Comparison of ENCODE assay signal across 21 cellular contexts in genomic region chr11:130536106-130537040, GRCh38.
DNase-seq lines count a peak whose midpoint lies in the region; ATAC-seq, FAIRE-seq and TF ChIP-seq lines count a peak whose summit lies in the region.
"Had no signal": no experiment of that assay in that cellular context is flagged by ENCODE, and none has a peak within 500 bp of the region (broad histone marks: within the 10 kb centered on the region; RNA-seq: fewer than 3 reads in every experiment).

No MANE protein-coding gene starts in this region.

- no peak overlapping the region for H3K4me3 ChIP-seq in HepG2 (replicated peaks in 1 of 3; ENCODE audit: insufficient read depth in 1 of 3, low read depth in 2 of 3, low read length in 3 of 3)
- no peak overlapping the region for H3K4me3 ChIP-seq in right lobe of liver
- H3K4me3 ChIP-seq in cardiac fibroblast (replicated peaks in 1 of 2; ENCODE audit: low read depth in 2 of 2, low read length in 2 of 2) = no peak overlapping the region
- no peak overlapping the region for H3K4me3 ChIP-seq in esophagus muscularis mucosa
- H3K4me3 ChIP-seq: colonic mucosa, hepatocyte, lung, transverse colon had no signal

- CTCF ChIA-PET in HepG2 (lab: Yijun Ruan, JAX; ENCODE audit: low intra/inter-chr PET ratio, low total read pairs) = no interaction called here

- H3K9me3 ChIP-seq in HepG2 (ENCODE audit: low read length) = no peaks in the 10 kb centered on the region
- no peaks in the 10 kb centered on the region for H3K9me3 ChIP-seq in right lobe of liver
- H3K9me3 ChIP-seq in esophagus muscularis mucosa = no peaks in the 10 kb centered on the region
- H3K9me3 ChIP-seq: colonic mucosa, transverse colon had no signal

- no peak for ATAC-seq in HepG2
- no peak for ATAC-seq in right lobe of liver
- ATAC-seq in GM19455 (IDR thresholded peaks at IDR 0.05; ENCODE audit: unreplicated experiment) = no peak
- no peak for ATAC-seq in HG03432 (IDR thresholded peaks at IDR 0.05; ENCODE audit: unreplicated experiment)
- ATAC-seq: activated naive CD4-positive, alpha-beta T cell treated with anti-CD3 and anti-CD28 coated beads, Interleukin-2, amount 50 U/mL, for 72 hours had no signal

- H3K27me3 ChIP-seq in HepG2 (ENCODE audit: control insufficient read depth in 1 of 2, insufficient read depth in 2 of 2, low read length in 2 of 2) (peaks cover 0 to 10% of the 10 kb centered on the region in 2 experiments; a peak in 3 of 5 replicates), right lobe of liver (no peaks in the 10 kb centered on the region), esophagus muscularis mucosa (no peaks in the 10 kb centered on the region)
- H3K27me3 ChIP-seq: colonic mucosa, hepatocyte, transverse colon had no signal

- POLR2A ChIA-PET in HepG2 (lab: Yijun Ruan, JAX) = no interaction called here

- H3K27ac Mint-ChIP-seq in nephron progenitor cell (peak overlapping the region; percentile 93), HFFc6 (no peak overlapping the region)
- H3K27ac Mint-ChIP-seq: endodermal cell; stimulated activated naive CD8-positive, alpha-beta T cell treated with anti-CD3 and anti-CD28 coated beads, Interleukin-15, Interleukin-2, amounts not matched to agents 100 ng/mL and 50 ng/mL, for 24 hours had no signal

- H3K36me3 Mint-ChIP-seq in nephron progenitor cell (ENCODE audit: low read depth) (no peaks in the 10 kb centered on the region), HFFc6 (ENCODE audit: low read depth) (no peaks in the 10 kb centered on the region)
- H3K36me3 Mint-ChIP-seq: activated naive CD4-positive, alpha-beta T cell treated with anti-CD3 and anti-CD28 coated beads, Interleukin-2, amount 50 U/mL, for 72 hours had no signal

- H3K9ac ChIP-seq in HepG2 (ENCODE audit: insufficient read depth, low read depth, low read length) = no peak overlapping the region

- TF ChIP-seq CTCF in HepG2 (CRISPR knock-in tag; IDR thresholded peaks at IDR 0.05) (no peak), right lobe of liver (IDR thresholded peaks at IDR 0.05) (no peak), cardiac fibroblast (IDR thresholded peaks at IDR 0.05; ENCODE audit: low read depth, low read length) (no peak), nephron progenitor cell (IDR thresholded peaks at IDR 0.05) (no peak), HFFc6 (IDR thresholded peaks at IDR 0.05) (no peak), esophagus muscularis mucosa (IDR thresholded peaks at IDR 0.05) (no peak)

- no peak for TF ChIP-seq POLR2A in HepG2 (IDR thresholded peaks at IDR 0.05; ENCODE audit: insufficient read depth in 1 of 2, low read depth in 2 of 2, low read length in 2 of 2)
- no peak for TF ChIP-seq POLR2A in right lobe of liver (IDR thresholded peaks at IDR 0.05)
- TF ChIP-seq POLR2A in esophagus muscularis mucosa (IDR thresholded peaks at IDR 0.05; ENCODE audit: low read depth) = no peak

- no peak overlapping the region for H3K4me2 ChIP-seq in HepG2 (ENCODE audit: low read depth, low read length)
- H3K4me2 ChIP-seq: hepatocyte had no signal

- DNase-seq in HepG2 (ENCODE audit: low spot score) (no peak), right lobe of liver (no peak), cardiac fibroblast (ENCODE audit: low read depth in 2 of 2) (peak; percentile 29 to 44), nephron progenitor cell (no peak), HFFc6 (no peak), esophagus muscularis mucosa (ENCODE audit: extremely low spot score) (no peak)
- DNase-seq: activated CD4-positive, alpha-beta T cell treated with anti-CD3 and anti-CD28 coated beads for 1 hour; colonic mucosa; endodermal cell; foreskin fibroblast; HCEC 1CT; NCI-H524; stimulated activated CD4-positive, alpha-beta T cell treated with anti-CD3 and anti-CD28 coated beads, Interleukin-2, amount 100 ng/mL, for 24 hours; transverse colon had no signal

- WGBS in HepG2 (ENCODE audit: low lambda C conversion rate) = 23% methylated on average over 11 of the region's 11 CpGs
- WGBS in right lobe of liver (ENCODE audit: insufficient coverage, low coverage, low lambda C conversion rate, missing lambda C conversion rate) = 47% methylated on average over 10 of the region's 11 CpGs
- 73% methylated on average over 11 of the region's 11 CpGs for WGBS in esophagus muscularis mucosa

- no peak for FAIRE-seq in HepG2 (lab: Jason Lieb, UNC)
- FAIRE-seq: A204.1 had no signal

- peaks cover 41% of the 10 kb centered on the region for H3K4me1 Mint-ChIP-seq in nephron progenitor cell
- peaks cover 6% of the 10 kb centered on the region; the same call in 1 of the 2 replicates for H3K4me1 Mint-ChIP-seq in HFFc6 (ENCODE audit: low read depth)
- H3K4me1 Mint-ChIP-seq: endodermal cell had no signal

- H3K79me2 ChIP-seq in HepG2 (ENCODE audit: insufficient read depth, low read length) = no peaks in the 10 kb centered on the region
- H3K79me2 ChIP-seq: hepatocyte had no signal

- H3K4me1 ChIP-seq in HepG2 (ENCODE audit: insufficient read depth, low read length) = no peaks in the 10 kb centered on the region
- H3K4me1 ChIP-seq in right lobe of liver = no peaks in the 10 kb centered on the region
- peaks cover 0 to 8% (median 7%) of the 10 kb centered on the region in 4 donors for H3K4me1 ChIP-seq in esophagus muscularis mucosa
- H3K4me1 ChIP-seq: colonic mucosa, transverse colon had no signal

- no peaks in the 10 kb centered on the region for H4K20me1 ChIP-seq in HepG2 (ENCODE audit: insufficient read depth, low read length)

- H3K27ac ChIP-seq in HepG2 (ENCODE audit: extremely low read length, insufficient read depth, low read length) (no peak overlapping the region), right lobe of liver (no peak overlapping the region), esophagus muscularis mucosa (replicated peaks in 1 of 4) (no peak overlapping the region)
- H3K27ac ChIP-seq: colonic mucosa, hepatocyte, transverse colon had no signal

- H3K27me3 Mint-ChIP-seq in nephron progenitor cell (ENCODE audit: low read depth, poor library complexity) = peaks cover 2% of the 10 kb centered on the region
- H3K27me3 Mint-ChIP-seq in HFFc6 (ENCODE audit: insufficient read depth) = peaks cover 32% of the 10 kb centered on the region

- BruUV-seq in HepG2 (replicated peaks; lab: Mats Ljungman, UMichigan) = no TSS peak

- in situ Hi-C loops in HepG2 (cut with HindIII; ENCODE audit: extremely low pct_ligation_motif_present, low pct_unique_long_range_greater_than_20kb) = no loop called here

- no peak for TF ChIP-seq RAD21 in HepG2 (CRISPR knock-in tag; IDR thresholded peaks at IDR 0.05)

- no peak overlapping the region for H2AFZ ChIP-seq in HepG2 (ENCODE audit: low read length)
- H2AFZ ChIP-seq: hepatocyte had no signal

- peaks cover 9% of the 10 kb centered on the region for H3K9me3 Mint-ChIP-seq in nephron progenitor cell
- H3K9me3 Mint-ChIP-seq in HFFc6 = no peaks in the 10 kb centered on the region
- H3K9me3 Mint-ChIP-seq: activated naive CD4-positive, alpha-beta T cell treated with anti-CD3 and anti-CD28 coated beads, Interleukin-2, amount 50 U/mL, for 72 hours; endodermal cell; stimulated activated naive CD8-positive, alpha-beta T cell treated with anti-CD3 and anti-CD28 coated beads, Interleukin-15, Interleukin-2, amounts not matched to agents 100 ng/mL and 50 ng/mL, for 24 hours had no signal

- intact Hi-C loops in HepG2 (cut with micrococcal nuclease; ENCODE audit: unreplicated experiment) (no loop called here), right lobe of liver (cut with DNase I) (no loop called here), esophagus muscularis mucosa (cut with DNase I) (no loop called here)

- TF ChIP-seq EP300 in HepG2 (IDR thresholded peaks at IDR 0.05; ENCODE audit: low read depth in 2 of 2, low read length in 2 of 2) (no peak), HepG2 (CRISPR knock-in tag; IDR thresholded peaks at IDR 0.05; ENCODE audit: borderline replicate concordance) (no peak), esophagus muscularis mucosa (IDR thresholded peaks at IDR 0.05) (no peak)

- no peaks in the 10 kb centered on the region for H3K36me3 ChIP-seq in HepG2 (replicated peaks in 1 of 2; ENCODE audit: control insufficient read depth in 1 of 2, insufficient read depth in 2 of 2, low read length in 2 of 2)
- H3K36me3 ChIP-seq in right lobe of liver = no peaks in the 10 kb centered on the region
- no peaks in the 10 kb centered on the region for H3K36me3 ChIP-seq in esophagus muscularis mucosa
- H3K36me3 ChIP-seq: colonic mucosa, transverse colon had no signal

- H3K4me3 Mint-ChIP-seq in nephron progenitor cell (no peak overlapping the region), HFFc6 (no peak overlapping the region)
- H3K4me3 Mint-ChIP-seq: endodermal cell; stimulated activated naive CD8-positive, alpha-beta T cell treated with anti-CD3 and anti-CD28 coated beads, Interleukin-15, Interleukin-2, amounts not matched to agents 100 ng/mL and 50 ng/mL, for 24 hours had no signal

TF ChIP-seq in HepG2, 621 proteins besides CTCF, POLR2A, EP300 and RAD21:
- TF ChIP-seq NFE2L2 (IDR thresholded peaks at IDR 0.05; ENCODE audit: low read length) = peak; percentile 47; the same call in 1 of the 2 replicates
- no peak for TF ChIP-seq KAT8 (CRISPR knock-in tag; IDR thresholded peaks at IDR 0.05)

Comparison
In these comparisons a context has a peak if more than half of its experiments do, and no peak if none do; other contexts are left out.
1. DNase-seq: peak in cardiac fibroblast (2 of 2); none in HepG2 (single experiment), right lobe of liver (0 of 3), nephron progenitor cell (single experiment), HFFc6 (single experiment) and esophagus muscularis mucosa (single experiment).